Comparison of ENCODE assay signal across 11 cellular contexts in the genomic region with DNA sequence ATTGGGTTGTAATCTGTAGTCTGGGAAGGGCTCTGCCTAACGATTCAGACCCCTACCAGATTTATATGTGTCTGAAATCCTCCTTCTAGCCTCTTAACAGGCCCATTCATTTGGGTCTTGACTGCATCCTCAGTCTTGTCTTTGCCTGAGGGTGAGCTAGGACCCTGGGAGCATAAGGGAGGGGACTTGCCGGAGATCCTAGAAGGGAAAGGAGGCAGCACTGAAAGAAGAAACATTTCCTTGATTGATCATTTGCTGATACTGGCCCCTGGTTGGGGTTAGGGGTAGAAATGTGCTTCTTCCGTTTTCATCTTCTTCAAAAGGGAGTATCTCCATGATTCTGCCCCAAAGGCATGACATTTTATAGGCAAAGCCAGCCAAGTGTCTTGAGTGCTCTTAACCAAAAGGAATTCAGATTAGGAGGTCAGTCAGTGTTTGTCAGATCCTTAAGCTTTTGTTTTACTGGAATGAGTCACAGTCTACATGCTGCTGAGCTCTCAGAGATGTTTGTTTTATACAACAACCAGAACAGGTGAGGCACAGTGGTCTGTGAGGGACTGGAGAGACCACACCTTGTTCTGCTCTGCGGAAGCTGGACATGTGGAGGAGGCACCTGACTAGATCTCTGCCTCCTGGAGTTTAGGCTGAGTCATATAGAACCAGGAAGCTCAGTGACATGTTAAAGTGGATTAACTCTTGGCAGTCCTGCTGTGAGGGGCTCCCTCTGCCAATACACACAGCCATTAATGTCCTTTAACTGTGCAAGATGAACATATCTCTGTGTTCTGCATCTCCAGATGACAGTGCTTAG. TPM values are rescaled to one million over a fixed set of nuclear protein-coding genes. Genes with fewer than 3 reads are reported as not detected.
DNase-seq lines count a peak whose midpoint lies in the region; ATAC-seq lines count a peak whose summit lies in the region.
"Had no signal": no experiment of that assay in that cellular context is flagged by ENCODE, and none has a peak within 500 bp of the region (broad histone marks: within the 10 kb centered on the region; RNA-seq: fewer than 3 reads in every experiment).

No MANE protein-coding gene starts in this region.

- H3K4me1 ChIP-seq in iPS-20b (ENCODE audit: insufficient read depth, low read length), result peaks cover 33% of the 10 kb centered on the region
- H3K4me1 ChIP-seq: adrenal gland had no signal

- CTCF ChIA-PET in activated CD4-positive, alpha-beta T cell treated with anti-CD3 and anti-CD28 coated beads, Interleukin-2, amount 10 ng/mL, durations not matched to agents 7 days and 5 days (lab: Charles Lee), result no interaction called here
- CTCF ChIA-PET in activated naive CD4-positive, alpha-beta T cell treated with anti-CD3 and anti-CD28 coated beads, Interleukin-2, amount 10 ng/mL, durations not matched to agents 7 days and 5 days (lab: Charles Lee), result no interaction called here

- H3K9me3 ChIP-seq in iPS-20b (ENCODE audit: insufficient read depth, low read depth, low read length), result no peaks in the 10 kb centered on the region
- H3K9me3 ChIP-seq: adrenal gland had no signal

- no peak overlapping the region for H3K27ac Mint-ChIP-seq in activated CD4-positive, alpha-beta T cell treated with anti-CD3 and anti-CD28 coated beads, Interleukin-2, amount 10 ng/mL, durations not matched to agents 7 days and 5 days
- no peak overlapping the region for H3K27ac Mint-ChIP-seq in activated naive CD4-positive, alpha-beta T cell treated with anti-CD3 and anti-CD28 coated beads, Interleukin-2, amount 10 ng/mL, durations not matched to agents 7 days and 5 days
- H3K27ac Mint-ChIP-seq: immature natural killer cell had no signal

- peaks cover 3% of the 10 kb centered on the region for H3K9me3 Mint-ChIP-seq in activated CD4-positive, alpha-beta T cell treated with anti-CD3 and anti-CD28 coated beads, Interleukin-2, amount 10 ng/mL, durations not matched to agents 7 days and 5 days
- H3K9me3 Mint-ChIP-seq in activated naive CD4-positive, alpha-beta T cell treated with anti-CD3 and anti-CD28 coated beads, Interleukin-2, amount 10 ng/mL, durations not matched to agents 7 days and 5 days, result no peaks in the 10 kb centered on the region

- no peaks in the 10 kb centered on the region for H3K27me3 ChIP-seq in iPS-20b (ENCODE audit: insufficient read depth, low read length)
- H3K27me3 ChIP-seq: adrenal gland had no signal

- H3K9ac ChIP-seq in iPS-20b (ENCODE audit: low read depth, low read length), result peak overlapping the region; percentile 49; the same call in 1 of the 2 replicates

- H3K4me1 Mint-ChIP-seq in activated CD4-positive, alpha-beta T cell treated with anti-CD3 and anti-CD28 coated beads, Interleukin-2, amount 10 ng/mL, durations not matched to agents 7 days and 5 days, result no peaks in the 10 kb centered on the region
- no peaks in the 10 kb centered on the region for H3K4me1 Mint-ChIP-seq in activated naive CD4-positive, alpha-beta T cell treated with anti-CD3 and anti-CD28 coated beads, Interleukin-2, amount 10 ng/mL, durations not matched to agents 7 days and 5 days

- DNase-seq in A172 (ENCODE audit: low spot score) (peak; percentile 88), M059J (ENCODE audit: low read depth) (peak; percentile 59), RPMI7951 (ENCODE audit: low read depth) (peak; percentile 3), cardiac septum (ENCODE audit: low spot score) (no peak)
- DNase-seq in activated CD4-positive, alpha-beta T cell treated with anti-CD3 and anti-CD28 coated beads, Interleukin-2, amount 10 ng/mL, durations not matched to agents 7 days and 5 days, result no peak
- no peak for DNase-seq in activated naive CD4-positive, alpha-beta T cell treated with anti-CD3 and anti-CD28 coated beads, Interleukin-2, amount 10 ng/mL, durations not matched to agents 7 days and 5 days
- DNase-seq: adrenal gland, immature natural killer cell, T-helper 9 cell had no signal

- no peak overlapping the region for H3K27ac ChIP-seq in iPS-20b (ENCODE audit: low read length)
- H3K27ac ChIP-seq: adrenal gland had no signal

- peak overlapping the region; percentile 42 for H3K4me3 ChIP-seq in iPS-20b (ENCODE audit: low read length)
- H3K4me3 ChIP-seq: adrenal gland had no signal

- intact Hi-C loops in cardiac septum (cut with DNase I), result no loop called here

- no peak for ATAC-seq in HG03432 (IDR thresholded peaks at IDR 0.05; ENCODE audit: unreplicated experiment)

- H3K27me3 Mint-ChIP-seq in activated CD4-positive, alpha-beta T cell treated with anti-CD3 and anti-CD28 coated beads, Interleukin-2, amount 10 ng/mL, durations not matched to agents 7 days and 5 days, result peaks cover 17% of the 10 kb centered on the region
- H3K27me3 Mint-ChIP-seq in activated naive CD4-positive, alpha-beta T cell treated with anti-CD3 and anti-CD28 coated beads, Interleukin-2, amount 10 ng/mL, durations not matched to agents 7 days and 5 days, result peaks cover 10% of the 10 kb centered on the region

- H3K36me3 Mint-ChIP-seq in activated CD4-positive, alpha-beta T cell treated with anti-CD3 and anti-CD28 coated beads, Interleukin-2, amount 10 ng/mL, durations not matched to agents 7 days and 5 days (ENCODE audit: low read depth), result no peaks in the 10 kb centered on the region
- no peaks in the 10 kb centered on the region for H3K36me3 Mint-ChIP-seq in activated naive CD4-positive, alpha-beta T cell treated with anti-CD3 and anti-CD28 coated beads, Interleukin-2, amount 10 ng/mL, durations not matched to agents 7 days and 5 days

- no peak overlapping the region for H3K4me3 Mint-ChIP-seq in activated CD4-positive, alpha-beta T cell treated with anti-CD3 and anti-CD28 coated beads, Interleukin-2, amount 10 ng/mL, durations not matched to agents 7 days and 5 days
- no peak overlapping the region for H3K4me3 Mint-ChIP-seq in activated naive CD4-positive, alpha-beta T cell treated with anti-CD3 and anti-CD28 coated beads, Interleukin-2, amount 10 ng/mL, durations not matched to agents 7 days and 5 days
- H3K4me3 Mint-ChIP-seq: immature natural killer cell had no signal

- POLR2A ChIA-PET in activated CD4-positive, alpha-beta T cell treated with anti-CD3 and anti-CD28 coated beads, Interleukin-2, amount 10 ng/mL, durations not matched to agents 7 days and 5 days (lab: Charles Lee), result no interaction called here

- no peaks in the 10 kb centered on the region for H3K36me3 ChIP-seq in iPS-20b (ENCODE audit: insufficient read depth, low read depth, low read length)
- H3K36me3 ChIP-seq: adrenal gland had no signal

RNA-seq across cellular contexts. Expression of gene PCDHAC2, which starts 37.7 kb away (rescaled TPM):
- 3.2 and 5.1 TPM in 2 replicates for total RNA-seq in A172 (2014; rRNA removed; shearing (Covaris generic))
- 0.17 TPM in 1 of 2 replicates, not detected in the other for total RNA-seq in M059J (2014; rRNA removed; shearing (Covaris generic))
- total RNA-seq in RPMI7951 (2014; rRNA removed; shearing (Covaris generic)), result not detected in 2 replicates
- not detected for total RNA-seq in activated CD4-positive, alpha-beta T cell treated with anti-CD3 and anti-CD28 coated beads, Interleukin-2, amount 10 ng/mL, durations not matched to agents 7 days and 5 days
- 0.67 TPM for total RNA-seq in cardiac septum

RNA-seq across cellular contexts. Expression of gene PCDHB1, which starts 47.2 kb away (rescaled TPM):
- not detected in 2 replicates for total RNA-seq in A172 (2014; rRNA removed; shearing (Covaris generic))
- not detected in 2 replicates for total RNA-seq in M059J (2014; rRNA removed; shearing (Covaris generic))
- total RNA-seq in RPMI7951 (2014; rRNA removed; shearing (Covaris generic)), result not detected in 2 replicates
- total RNA-seq in activated CD4-positive, alpha-beta T cell treated with anti-CD3 and anti-CD28 coated beads, Interleukin-2, amount 10 ng/mL, durations not matched to agents 7 days and 5 days, result not detected
- total RNA-seq in cardiac septum, result not detected

Comparison
In these comparisons a context has a peak if more than half of its experiments do, and no peak if none do; other contexts are left out.
1. DNase-seq: peak in A172 (single experiment), M059J (single experiment) and RPMI7951 (single experiment); none in activated CD4-positive, alpha-beta T cell treated with anti-CD3 and anti-CD28 coated beads, Interleukin-2, amount 10 ng/mL, durations not matched to agents 7 days and 5 days (single experiment), activated naive CD4-positive, alpha-beta T cell treated with anti-CD3 and anti-CD28 coated beads, Interleukin-2, amount 10 ng/mL, durations not matched to agents 7 days and 5 days (single experiment) and cardiac septum (single experiment).